Comparison of ENCODE assay signal across 8 cellular contexts in genomic region chr2:171433763-171434670, GRCh38. TPM values are rescaled to one million over a fixed set of nuclear protein-coding genes. Genes with fewer than 3 reads are reported as not detected.
A peak's percentile ranks its signal among the peaks of the same experiment; 100 is the strongest.
DNase-seq lines count a peak whose midpoint lies in the region; ATAC-seq, FAIRE-seq and TF ChIP-seq lines count a peak whose summit lies in the region.

A gene with protein sequence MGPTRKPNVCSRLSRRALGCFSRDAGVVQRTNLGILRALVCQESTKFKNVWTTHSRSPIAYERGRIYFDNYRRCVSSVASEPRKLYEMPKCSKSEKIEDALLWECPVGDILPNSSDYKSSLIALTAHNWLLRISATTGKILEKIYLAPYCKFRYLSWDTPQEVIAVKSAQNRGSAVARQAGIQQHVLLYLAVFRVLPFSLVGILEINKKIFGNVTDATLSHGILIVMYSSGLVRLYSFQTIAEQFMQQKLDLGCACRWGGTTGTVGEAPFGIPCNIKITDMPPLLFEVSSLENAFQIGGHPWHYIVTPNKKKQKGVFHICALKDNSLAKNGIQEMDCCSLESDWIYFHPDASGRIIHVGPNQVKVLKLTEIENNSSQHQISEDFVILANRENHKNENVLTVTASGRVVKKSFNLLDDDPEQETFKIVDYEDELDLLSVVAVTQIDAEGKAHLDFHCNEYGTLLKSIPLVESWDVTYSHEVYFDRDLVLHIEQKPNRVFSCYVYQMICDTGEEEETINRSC (plus strand): TSS chr2:171434226. CDS start chr2:171434578, 352 bp downstream.
A gene with protein sequence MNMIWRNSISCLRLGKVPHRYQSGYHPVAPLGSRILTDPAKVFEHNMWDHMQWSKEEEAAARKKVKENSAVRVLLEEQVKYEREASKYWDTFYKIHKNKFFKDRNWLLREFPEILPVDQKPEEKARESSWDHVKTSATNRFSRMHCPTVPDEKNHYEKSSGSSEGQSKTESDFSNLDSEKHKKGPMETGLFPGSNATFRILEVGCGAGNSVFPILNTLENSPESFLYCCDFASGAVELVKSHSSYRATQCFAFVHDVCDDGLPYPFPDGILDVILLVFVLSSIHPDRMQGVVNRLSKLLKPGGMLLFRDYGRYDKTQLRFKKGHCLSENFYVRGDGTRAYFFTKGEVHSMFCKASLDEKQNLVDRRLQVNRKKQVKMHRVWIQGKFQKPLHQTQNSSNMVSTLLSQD (minus strand): TSS chr2:171433990. CDS start chr2:171392185, 41,805 bp downstream.

- dilution Hi-C loops in keratinocyte (cut with MboI; ENCODE audit: extremely low pct_ligation_motif_present, low sequenced_read_pairs): no loop called here

- H3K9me3 ChIP-seq in keratinocyte (ENCODE audit: control insufficient read depth, low read depth, low read length): no peaks in the 10 kb centered on the region

- peak within 1 kb of the TSS; percentile 82 to 97 (median 92) for H3K4me3 ChIP-seq in keratinocyte (ENCODE audit: control insufficient read depth in 2 of 3, extremely low read depth in 1 of 3, insufficient read depth in 2 of 3, low read depth in 1 of 3, low read length in 3 of 3)

- H3K4me2 ChIP-seq in keratinocyte (ENCODE audit: control insufficient read depth, extremely low read depth, insufficient read depth, low read depth, low read length): peak within 1 kb of the TSS; percentile 100

- H3K9ac ChIP-seq in keratinocyte (ENCODE audit: control insufficient read depth, extremely low read depth, insufficient read depth, low read length): peak within 1 kb of the TSS; percentile 97

- DNase-seq in AG20443 (ENCODE audit: low spot score): peak; percentile 98
- peak; percentile 74 to 95 for DNase-seq in NCI-H446 (lab: John Stamatoyannopoulos, UW)
- peak; percentile 97 for DNase-seq in cerebellar cortex (ENCODE audit: low spot score)
- peak; percentile 81 for DNase-seq in keratinocyte (ENCODE audit: low read depth, low spot score)
- DNase-seq in stimulated activated CD4-positive, alpha-beta T cell treated with anti-CD3 and anti-CD28 coated beads, Interleukin-15, amount 100 ng/mL, for 1 hour (ENCODE audit: low read depth in 1 of 2, low spot score in 1 of 2): peak; percentile 87 to 91

- peak within 1 kb of the TSS; percentile 87 for H2AFZ ChIP-seq in keratinocyte (ENCODE audit: control insufficient read depth, low read length)

- peaks cover 52% of the 10 kb centered on the region for H3K79me2 ChIP-seq in keratinocyte (ENCODE audit: control insufficient read depth, insufficient read depth, low read length)

- FAIRE-seq in keratinocyte (lab: Jason Lieb, UNC): no peak

- peaks cover 3 to 8% of the 10 kb centered on the region in 2 experiments for H3K36me3 ChIP-seq in keratinocyte (ENCODE audit: control insufficient read depth in 2 of 2, extremely low read depth in 1 of 2, insufficient read depth in 2 of 2, low read length in 2 of 2)

- H4K20me1 ChIP-seq in keratinocyte (ENCODE audit: control insufficient read depth, extremely low read depth, insufficient read depth, low read length): no peaks in the 10 kb centered on the region

- H3K27ac ChIP-seq in keratinocyte (ENCODE audit: control insufficient read depth, insufficient read depth, low read length): peak within 1 kb of the TSS; percentile 99

- ATAC-seq in GM19023 (IDR thresholded peaks at IDR 0.05; ENCODE audit: unreplicated experiment) (peak; percentile 92), HG03280 (IDR thresholded peaks at IDR 0.05; ENCODE audit: unreplicated experiment) (peak; percentile 91)
- ATAC-seq in activated CD4-positive, CD25-positive, alpha-beta regulatory T cell treated with anti-CD3 and anti-CD28 coated beads, Interleukin-2, amount 50 U/mL, for 24 hours: peak; percentile 93 to 95

- no peaks in the 10 kb centered on the region for H3K27me3 ChIP-seq in keratinocyte (ENCODE audit: control insufficient read depth, extremely low read depth, insufficient read depth, low read length)

- peaks cover 24% of the 10 kb centered on the region for H3K4me1 ChIP-seq in keratinocyte (ENCODE audit: control insufficient read depth, extremely low read depth, insufficient read depth, low read length)

- TF ChIP-seq CTCF in keratinocyte (optimal IDR thresholded peaks at IDR 0.05 in 1 of 3, IDR thresholded peaks at IDR 0.05 in 1 of 3, conservative IDR thresholded peaks at IDR 0.05 in 1 of 3; ENCODE audit: extremely low read depth in 1 of 3, insufficient read depth in 2 of 3, low read length in 3 of 3): peak; percentile 13 to 47 (median 35)

- H3K9me1 ChIP-seq in keratinocyte (ENCODE audit: control insufficient read depth, extremely low read depth, insufficient read depth, low read length): no peaks in the 10 kb centered on the region

RNA-seq across cellular contexts. Expression of the first gene that starts in this region (rescaled TPM):
- 11.8 to 22.9 TPM (median 16.6 TPM) in 3 replicates for polyA plus RNA-seq in keratinocyte
- polyA plus RNA-seq in keratinocyte (2011; ENCODE audit: low read depth): 2.2 TPM
- 9.6 and 19.1 TPM in 2 replicates for polyA plus RNA-seq in keratinocyte (2011; cell fraction: cytosol; rRNA removed)
- polyA plus RNA-seq in keratinocyte (2011; cell fraction: nucleus; rRNA removed): 19.5 and 25.4 TPM in 2 replicates
- polyA plus RNA-seq in keratinocyte (2012; ENCODE audit: low replicate concordance): 8.5 and 11.8 TPM in 2 replicates
- 12.5 to 38.5 TPM (median 21.1 TPM) in 3 replicates for polyA minus RNA-seq in keratinocyte
- polyA minus RNA-seq in keratinocyte (2011; cell fraction: cytosol; rRNA and poly(A)+ RNA removed): 13.6 TPM
- 20.5 and 32.6 TPM in 2 replicates for polyA minus RNA-seq in keratinocyte (2011; cell fraction: nucleus; rRNA and poly(A)+ RNA removed)

RNA-seq across cellular contexts. Expression of the second gene that starts in this region (rescaled TPM):
- polyA plus RNA-seq in keratinocyte: 43.7 to 81.2 TPM (median 44.5 TPM) in 3 replicates
- polyA plus RNA-seq in keratinocyte (2011; ENCODE audit: low read depth): 65.7 TPM
- polyA plus RNA-seq in keratinocyte (2011; cell fraction: cytosol; rRNA removed): 38.5 and 81.6 TPM in 2 replicates
- 47.4 and 66.0 TPM in 2 replicates for polyA plus RNA-seq in keratinocyte (2011; cell fraction: nucleus; rRNA removed)
- 29.8 and 39.9 TPM in 2 replicates for polyA plus RNA-seq in keratinocyte (2012; ENCODE audit: low replicate concordance)
- polyA minus RNA-seq in keratinocyte: 17.9 to 54.3 TPM (median 30.3 TPM) in 3 replicates
- polyA minus RNA-seq in keratinocyte (2011; cell fraction: cytosol; rRNA and poly(A)+ RNA removed): 27.4 TPM
- 29.4 and 67.4 TPM in 2 replicates for polyA minus RNA-seq in keratinocyte (2011; cell fraction: nucleus; rRNA and poly(A)+ RNA removed)

Comparison
In these comparisons a context has a peak if more than half of its experiments do, and no peak if none do; other contexts are left out.
1. Peak in every context shown above with its lines: DNase-seq, ATAC-seq, H3K4me3 ChIP-seq and H3K27ac ChIP-seq.